ENCODE assay signal across 9 cellular contexts in genomic region chr6:108068618-108069017, GRCh38. TPM values are rescaled to one million over a fixed set of nuclear protein-coding genes. Genes with fewer than 3 reads are reported as not detected.
A peak's percentile ranks its signal among the peaks of the same experiment; 100 is the strongest.
DNase-seq lines count a peak whose midpoint lies in the region; ATAC-seq and TF ChIP-seq lines count a peak whose summit lies in the region.
"Had no signal": no experiment of that assay in that cellular context is flagged by ENCODE, and none has a peak within 500 bp of the region (broad histone marks: within the 10 kb centered on the region; RNA-seq: fewer than 3 reads in every experiment).

No MANE protein-coding gene starts in this region.

- H3K9ac ChIP-seq in smooth muscle cell (ENCODE audit: low read depth) = no peak overlapping the region

- H3K27me3 Mint-ChIP-seq in activated naive CD4-positive, alpha-beta T cell treated with anti-CD3 and anti-CD28 coated beads, Interleukin-2, amount 10 ng/mL, durations not matched to agents 7 days and 5 days = no peaks in the 10 kb centered on the region
- H3K27me3 Mint-ChIP-seq in activated CD4-positive, alpha-beta memory T cell treated with anti-CD3 and anti-CD28 coated beads, Interleukin-2, amount 10 ng/mL, durations not matched to agents 7 days and 5 days = no peaks in the 10 kb centered on the region
- H3K27me3 Mint-ChIP-seq in stimulated activated memory B cell treated with anti-CD40 and anti-IgM and Interleukin-4, amounts not matched to agents 10 μg/mL and 1 μg/mL and 100 μg/mL, for 72 hours = no peaks in the 10 kb centered on the region

- H3K79me2 ChIP-seq in smooth muscle cell (ENCODE audit: low read depth) = no peaks in the 10 kb centered on the region

- H3K4me2 ChIP-seq in smooth muscle cell = no peak overlapping the region

- no peak overlapping the region for H3K4me3 Mint-ChIP-seq in activated naive CD4-positive, alpha-beta T cell treated with anti-CD3 and anti-CD28 coated beads, Interleukin-2, amount 10 ng/mL, durations not matched to agents 7 days and 5 days
- no peak overlapping the region for H3K4me3 Mint-ChIP-seq in activated CD4-positive, alpha-beta memory T cell treated with anti-CD3 and anti-CD28 coated beads, Interleukin-2, amount 10 ng/mL, durations not matched to agents 7 days and 5 days
- H3K4me3 Mint-ChIP-seq in stimulated activated memory B cell treated with anti-CD40 and anti-IgM and Interleukin-4, amounts not matched to agents 10 μg/mL and 1 μg/mL and 100 μg/mL, for 72 hours = no peak overlapping the region

- no peaks in the 10 kb centered on the region for H3F3A ChIP-seq in smooth muscle cell (ENCODE audit: low read depth)

- no peaks in the 10 kb centered on the region for H3K9me3 ChIP-seq in esophagus muscularis mucosa
- H3K9me3 ChIP-seq in smooth muscle cell (replicated peaks; ENCODE audit: low read depth) = no peaks in the 10 kb centered on the region

- WGBS in esophagus muscularis mucosa = 69% methylated on average over 2 of the region's 2 CpGs
- WGBS in smooth muscle cell (ENCODE audit: low lambda C conversion rate) = 100% methylated on average over 2 of the region's 2 CpGs

- H3K9me3 Mint-ChIP-seq in activated naive CD4-positive, alpha-beta T cell treated with anti-CD3 and anti-CD28 coated beads, Interleukin-2, amount 10 ng/mL, durations not matched to agents 7 days and 5 days = no peaks in the 10 kb centered on the region
- no peaks in the 10 kb centered on the region for H3K9me3 Mint-ChIP-seq in activated CD4-positive, alpha-beta memory T cell treated with anti-CD3 and anti-CD28 coated beads, Interleukin-2, amount 10 ng/mL, durations not matched to agents 7 days and 5 days
- H3K9me3 Mint-ChIP-seq in stimulated activated memory B cell treated with anti-CD40 and anti-IgM and Interleukin-4, amounts not matched to agents 10 μg/mL and 1 μg/mL and 100 μg/mL, for 72 hours = no peaks in the 10 kb centered on the region

- ATAC-seq in HG02642 (IDR thresholded peaks at IDR 0.05; ENCODE audit: poor library complexity, unreplicated experiment) = peak; percentile 71
- ATAC-seq in stimulated activated memory B cell treated with anti-CD40 and anti-IgM and Interleukin-4, amounts not matched to agents 10 μg/mL and 1 μg/mL and 100 μg/mL, for 72 hours = peak; percentile 80

- POLR2A ChIA-PET in activated CD4-positive, alpha-beta memory T cell treated with anti-CD3 and anti-CD28 coated beads, Interleukin-2, amount 10 ng/mL, durations not matched to agents 7 days and 5 days (lab: Charles Lee) = no interaction called here

- no peak overlapping the region for H2AFZ ChIP-seq in smooth muscle cell (ENCODE audit: low read depth)

- H4K20me1 ChIP-seq in smooth muscle cell (ENCODE audit: low read depth) = no peaks in the 10 kb centered on the region

- no peak overlapping the region for H3K4me3 ChIP-seq in esophagus muscularis mucosa
- no peak overlapping the region for H3K4me3 ChIP-seq in smooth muscle cell

- CTCF ChIA-PET in activated naive CD4-positive, alpha-beta T cell treated with anti-CD3 and anti-CD28 coated beads, Interleukin-2, amount 10 ng/mL, durations not matched to agents 7 days and 5 days (lab: Charles Lee) = no interaction called here
- CTCF ChIA-PET in activated CD4-positive, alpha-beta memory T cell treated with anti-CD3 and anti-CD28 coated beads, Interleukin-2, amount 10 ng/mL, durations not matched to agents 7 days and 5 days (lab: Charles Lee) = no interaction called here

- H3K4me1 Mint-ChIP-seq in activated naive CD4-positive, alpha-beta T cell treated with anti-CD3 and anti-CD28 coated beads, Interleukin-2, amount 10 ng/mL, durations not matched to agents 7 days and 5 days = peaks cover 26% of the 10 kb centered on the region
- H3K4me1 Mint-ChIP-seq in activated CD4-positive, alpha-beta memory T cell treated with anti-CD3 and anti-CD28 coated beads, Interleukin-2, amount 10 ng/mL, durations not matched to agents 7 days and 5 days = peaks cover 20% of the 10 kb centered on the region
- peaks cover 9% of the 10 kb centered on the region for H3K4me1 Mint-ChIP-seq in stimulated activated memory B cell treated with anti-CD40 and anti-IgM and Interleukin-4, amounts not matched to agents 10 μg/mL and 1 μg/mL and 100 μg/mL, for 72 hours

- no peak overlapping the region for H3K27ac Mint-ChIP-seq in activated naive CD4-positive, alpha-beta T cell treated with anti-CD3 and anti-CD28 coated beads, Interleukin-2, amount 10 ng/mL, durations not matched to agents 7 days and 5 days
- H3K27ac Mint-ChIP-seq in activated CD4-positive, alpha-beta memory T cell treated with anti-CD3 and anti-CD28 coated beads, Interleukin-2, amount 10 ng/mL, durations not matched to agents 7 days and 5 days = no peak overlapping the region
- H3K27ac Mint-ChIP-seq in stimulated activated memory B cell treated with anti-CD40 and anti-IgM and Interleukin-4, amounts not matched to agents 10 μg/mL and 1 μg/mL and 100 μg/mL, for 72 hours = no peak overlapping the region

- peak; percentile 56 for DNase-seq in activated naive CD4-positive, alpha-beta T cell treated with anti-CD3 and anti-CD28 coated beads, Interleukin-2, amount 10 ng/mL, durations not matched to agents 7 days and 5 days
- DNase-seq in activated naive CD4-positive, alpha-beta T cell treated with anti-CD3 and anti-CD28 coated beads, Interleukin-2, amount 50 U/mL, for 16 hours = no peak
- peak; percentile 45 for DNase-seq in activated CD4-positive, alpha-beta memory T cell treated with anti-CD3 and anti-CD28 coated beads, Interleukin-2, amount 10 ng/mL, durations not matched to agents 7 days and 5 days
- DNase-seq in esophagus muscularis mucosa (ENCODE audit: extremely low spot score) (no peak), smooth muscle cell (lab: John Stamatoyannopoulos, UW; ENCODE audit: unreplicated experiment) (no peak), occipital lobe (lab: John Stamatoyannopoulos, UW) (no peak)
- DNase-seq: AML-193 had no signal

- H3K36me3 ChIP-seq in esophagus muscularis mucosa (peaks cover 0 to 23% (median 0%) of the 10 kb centered on the region in 4 donors), smooth muscle cell (ENCODE audit: low read depth) (no peaks in the 10 kb centered on the region)

- no peak for TF ChIP-seq CTCF in esophagus muscularis mucosa (IDR thresholded peaks at IDR 0.05)
- TF ChIP-seq CTCF in smooth muscle cell (IDR thresholded peaks at IDR 0.05; ENCODE audit: borderline replicate concordance, insufficient read depth, poor library complexity, severe bottlenecking) = no peak

- no peak for TF ChIP-seq POLR2A in esophagus muscularis mucosa (IDR thresholded peaks at IDR 0.05; ENCODE audit: low read depth)

- H3K27me3 ChIP-seq in esophagus muscularis mucosa = no peaks in the 10 kb centered on the region
- H3K27me3 ChIP-seq in smooth muscle cell (ENCODE audit: low read depth) = no peaks in the 10 kb centered on the region

- H3K4me1 ChIP-seq in esophagus muscularis mucosa (peaks cover 2 to 14% (median 10%) of the 10 kb centered on the region in 4 donors), smooth muscle cell (ENCODE audit: low read depth) (peaks cover 2% of the 10 kb centered on the region)

- no peak overlapping the region for H3K27ac ChIP-seq in esophagus muscularis mucosa (replicated peaks in 1 of 4)
- H3K27ac ChIP-seq in smooth muscle cell (ENCODE audit: low read depth) = no peak overlapping the region

- intact Hi-C loops in esophagus muscularis mucosa (cut with DNase I) = no loop called here

- no peak for TF ChIP-seq EP300 in esophagus muscularis mucosa (IDR thresholded peaks at IDR 0.05)

- H3K36me3 Mint-ChIP-seq in activated naive CD4-positive, alpha-beta T cell treated with anti-CD3 and anti-CD28 coated beads, Interleukin-2, amount 10 ng/mL, durations not matched to agents 7 days and 5 days = peaks cover 5% of the 10 kb centered on the region
- peaks cover 2% of the 10 kb centered on the region for H3K36me3 Mint-ChIP-seq in activated CD4-positive, alpha-beta memory T cell treated with anti-CD3 and anti-CD28 coated beads, Interleukin-2, amount 10 ng/mL, durations not matched to agents 7 days and 5 days (ENCODE audit: low read depth)
- H3K36me3 Mint-ChIP-seq in stimulated activated memory B cell treated with anti-CD40 and anti-IgM and Interleukin-4, amounts not matched to agents 10 μg/mL and 1 μg/mL and 100 μg/mL, for 72 hours = peaks cover 5% of the 10 kb centered on the region

RNA-seq across cellular contexts. Expression of gene OSTM1, which starts 5.9 kb away (rescaled TPM):
- 10 to 100 TPM; 41.4 to 43.3 TPM for total RNA-seq in activated CD4-positive, alpha-beta memory T cell treated with anti-CD3 and anti-CD28 coated beads, Interleukin-2, amount 10 ng/mL, durations not matched to agents 7 days and 5 days
- 10 to 100 TPM; 48.2 to 74.4 (median 61.2) TPM for total RNA-seq in esophagus muscularis mucosa
- total RNA-seq in smooth muscle cell = 22.0 and 31.4 TPM in 2 replicates
- 10.3 and 11.7 TPM in 2 replicates for polyA plus RNA-seq in smooth muscle cell
- total RNA-seq in occipital lobe = 61.8 TPM

Comparison
In these comparisons a context has a peak if more than half of its experiments do, and no peak if none do; other contexts are left out.
1. DNase-seq: peak in activated naive CD4-positive, alpha-beta T cell treated with anti-CD3 and anti-CD28 coated beads, Interleukin-2, amount 10 ng/mL, durations not matched to agents 7 days and 5 days (single experiment) and activated CD4-positive, alpha-beta memory T cell treated with anti-CD3 and anti-CD28 coated beads, Interleukin-2, amount 10 ng/mL, durations not matched to agents 7 days and 5 days (single experiment); none in activated naive CD4-positive, alpha-beta T cell treated with anti-CD3 and anti-CD28 coated beads, Interleukin-2, amount 50 U/mL, for 16 hours (single experiment), esophagus muscularis mucosa (single experiment), smooth muscle cell (single experiment) and occipital lobe (single experiment).